2 cellular contexts compared by ENCODE assay signal in genomic region chr15:93167291-93167690, GRCh38.
TF ChIP-seq lines count a peak whose summit lies in the region.

No MANE protein-coding gene starts in this region.

TF ChIP-seq in GM23338, 12 proteins besides CTCF, POLR2A, EP300 and RAD21 (continued from another document):
- no peak for TF ChIP-seq ZNF114 (CRISPR knock-in tag; IDR thresholded peaks at IDR 0.05)
- no peak for TF ChIP-seq CREB1 (CRISPR knock-in tag; IDR thresholded peaks at IDR 0.05; ENCODE audit: low read depth)
- TF ChIP-seq REST (IDR thresholded peaks at IDR 0.05; ENCODE audit: unreplicated experiment), result no peak
- TF ChIP-seq EZH2phosphoT487 (IDR thresholded peaks at IDR 0.05; ENCODE audit: unreplicated experiment), result no peak
- TF ChIP-seq ZNF331 (CRISPR knock-in tag; IDR thresholded peaks at IDR 0.05; ENCODE audit: low read depth), result no peak
- TF ChIP-seq STAT1 (IDR thresholded peaks at IDR 0.05; ENCODE audit: unreplicated experiment), result no peak

TF ChIP-seq in K562, 482 proteins besides CTCF, POLR2A, EP300 and RAD21 (continued from another document):
- no peak for TF ChIP-seq TFE3 (CRISPR knock-in tag; IDR thresholded peaks at IDR 0.05)
- TF ChIP-seq DDX20 (tag; IDR thresholded peaks at IDR 0.05; ENCODE audit: low read depth), result no peak
- no peak for TF ChIP-seq KDM4B (IDR thresholded peaks at IDR 0.05; ENCODE audit: borderline replicate concordance in 2 of 2, low read depth in 1 of 2)
- TF ChIP-seq CXXC5 (CRISPR knock-in tag; IDR thresholded peaks at IDR 0.05), result no peak
- no peak for TF ChIP-seq SIRT6 (IDR thresholded peaks at IDR 0.05; ENCODE audit: low read depth, low read length)
- TF ChIP-seq ZNF24 (IDR thresholded peaks at IDR 0.05), result no peak
- no peak for TF ChIP-seq NFIC (IDR thresholded peaks at IDR 0.05)
- TF ChIP-seq ZNF79 (CRISPR knock-in tag; IDR thresholded peaks at IDR 0.05; ENCODE audit: low read depth), result no peak
- no peak for TF ChIP-seq GATAD2A (IDR thresholded peaks at IDR 0.05)
- TF ChIP-seq CREB1 (IDR thresholded peaks at IDR 0.05), result no peak
- TF ChIP-seq CREB1 (CRISPR knock-in tag; IDR thresholded peaks at IDR 0.05), result no peak
- no peak for TF ChIP-seq MAZ (CRISPR knock-in tag; conservative IDR thresholded peaks at IDR 0.05 in 1 of 2, IDR thresholded peaks at IDR 0.05 in 1 of 2)
- TF ChIP-seq MCM3 (IDR thresholded peaks at IDR 0.05), result no peak
TF ChIP-seq in K562: peak in this region for 0.
